Comparison of ENCODE assay signal across 9 cellular contexts in the genomic region with DNA sequence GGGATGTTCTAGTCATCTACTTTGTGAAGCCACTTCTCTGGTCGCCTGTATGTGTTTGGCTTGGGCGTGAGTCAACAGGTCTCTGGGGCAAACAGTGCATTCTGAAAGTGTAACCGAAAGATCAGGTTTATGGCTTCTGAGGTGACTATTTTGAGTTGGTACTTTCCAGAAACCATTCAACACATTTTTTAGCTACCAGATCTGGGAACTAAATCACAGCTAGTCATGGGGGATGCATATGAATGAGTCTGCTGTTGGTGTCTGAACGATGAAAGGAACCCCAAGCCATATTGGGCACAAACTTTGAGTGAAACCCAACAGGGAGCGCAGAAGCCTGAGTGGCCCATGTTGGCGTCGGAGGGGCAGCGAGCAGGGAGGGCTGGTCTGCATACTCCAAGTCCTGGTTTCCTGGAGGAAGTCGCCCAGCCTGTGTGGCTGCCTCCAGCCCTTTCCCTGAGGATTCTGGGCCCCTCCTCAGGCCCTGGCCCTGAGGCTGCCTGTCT. TPM values are rescaled to one million over a fixed set of nuclear protein-coding genes. Genes with fewer than 3 reads are reported as not detected.
A peak's percentile ranks its signal among the peaks of the same experiment; 100 is the strongest.
DNase-seq lines count a peak whose midpoint lies in the region; ATAC-seq and TF ChIP-seq lines count a peak whose summit lies in the region.
"Had no signal": no experiment of that assay in that cellular context is flagged by ENCODE, and none has a peak within 500 bp of the region (broad histone marks: within the 10 kb centered on the region; RNA-seq: fewer than 3 reads in every experiment).

No MANE protein-coding gene starts in this region.

- H3K9me3 Mint-ChIP-seq in endothelial cell (ENCODE audit: unreplicated experiment) = no peaks in the 10 kb centered on the region

- peaks cover 8% of the 10 kb centered on the region for H3K36me3 Mint-ChIP-seq in endothelial cell (ENCODE audit: low read depth, unreplicated experiment)

- no peak overlapping the region for H3K27ac Mint-ChIP-seq in endothelial cell (ENCODE audit: unreplicated experiment)

- peak; percentile 81 for DNase-seq in GM10266 (ENCODE audit: extremely low spot score)
- no peak for DNase-seq in NCI-H1930 (lab: John Stamatoyannopoulos, UW)
- no peak for DNase-seq in inferior parietal cortex (ENCODE audit: extremely low spot score)
- DNase-seq in NCI-H2107 (lab: John Stamatoyannopoulos, UW) = no peak
- no peak for DNase-seq in endothelial cell (ENCODE audit: low spot score)
- DNase-seq: stimulated activated naive CD4-positive, alpha-beta T cell had no signal

- H3K4me1 Mint-ChIP-seq in endothelial cell (ENCODE audit: unreplicated experiment) = peaks cover 36% of the 10 kb centered on the region

- TF ChIP-seq CTCF in GM10266 (IDR thresholded peaks at IDR 0.05; ENCODE audit: control insufficient read depth, insufficient read depth, low read depth, missing control alignments) (no peak), endothelial cell (IDR thresholded peaks at IDR 0.05; ENCODE audit: unreplicated experiment) (no peak)

- ATAC-seq in GM18907 (IDR thresholded peaks at IDR 0.05; ENCODE audit: unreplicated experiment) = peak; percentile 95
- ATAC-seq in HG02610 (IDR thresholded peaks at IDR 0.05; ENCODE audit: unreplicated experiment) = peak; percentile 91
- ATAC-seq in HG03520 (IDR thresholded peaks at IDR 0.05; ENCODE audit: unreplicated experiment) = peak; percentile 89

- peaks cover 10% of the 10 kb centered on the region for H3K27me3 Mint-ChIP-seq in endothelial cell (ENCODE audit: unreplicated experiment)

- H3K4me3 Mint-ChIP-seq in endothelial cell (ENCODE audit: unreplicated experiment) = no peak overlapping the region

RNA-seq across cellular contexts. Expression of a gene that starts 35.3 kb away (rescaled TPM):
- 0.85 TPM for total RNA-seq in endothelial cell (ENCODE audit: unreplicated experiment)
